In genomic region chr15:51331141-51331540, GRCh38 we compare ENCODE assay signal across 21 cellular contexts.
A peak's percentile ranks its signal among the peaks of the same experiment; 100 is the strongest.
DNase-seq lines count a peak whose midpoint lies in the region; ATAC-seq and TF ChIP-seq lines count a peak whose summit lies in the region.
"Had no signal": no experiment of that assay in that cellular context is flagged by ENCODE, and none has a peak within 500 bp of the region (broad histone marks: within the 10 kb centered on the region; RNA-seq: fewer than 3 reads in every experiment).

No MANE protein-coding gene starts in this region.

- no peak overlapping the region for H3K4me3 ChIP-seq in choroid plexus epithelial cell (ENCODE audit: low read depth, low read length)

- no peak for ATAC-seq in HG02870 (IDR thresholded peaks at IDR 0.05; ENCODE audit: unreplicated experiment)
- ATAC-seq in GM21529 (IDR thresholded peaks at IDR 0.05; ENCODE audit: unreplicated experiment): no peak
- ATAC-seq: HepG2, PC-3, SK-N-SH treated with all-trans-retinoic acid at 6 μM for 48 hours, T-cell had no signal

- TF ChIP-seq CTCF in choroid plexus epithelial cell (conservative IDR thresholded peaks at IDR 0.05; ENCODE audit: low read depth, low read length): no peak

- DNase-seq in ELF-1 (ENCODE audit: low read depth, low spot score) (peak; percentile 10), OCI-M1 (lab: John Stamatoyannopoulos, UW) (peak; percentile 23), choroid plexus epithelial cell (ENCODE audit: low read depth) (peak; percentile 87), islet precursor cell (peak; percentile 69), epidermal melanocyte (ENCODE audit: insufficient read length, low spot score) (no peak), NCI-H2227 (lab: John Stamatoyannopoulos, UW; ENCODE audit: unreplicated experiment) (no peak)
- DNase-seq: DMS 273 treated with DMSO at 0.1 percent for 48 hours; NCI-H1048; NCI-H146; NCI-H2029 treated with DMSO at 0.1 percent for 48 hours; NCI-H2171 treated with DMSO at 0.1 percent for 48 hours; NCI-H748 treated with DMSO at 0.1 percent for 48 hours; NK-92 treated with Interleukin-12 subunit alpha and Interleukin-12 subunit beta, amount 100 ng/mL, for 24 hours; PC-3; RPMI8226; SHP77 treated with DMSO at 0.1 percent for 48 hours; T-cell had no signal

Comparison
In these comparisons a context has a peak if more than half of its experiments do, and no peak if none do; other contexts are left out.
1. DNase-seq: peak in ELF-1 (single experiment), OCI-M1 (single experiment), choroid plexus epithelial cell (single experiment) and islet precursor cell (single experiment); none in epidermal melanocyte (single experiment) and NCI-H2227 (single experiment).